Comparison of ENCODE assay signal across 28 cellular contexts in genomic region chr9:99144966-99145365, GRCh38.
"Had no signal": no experiment of that assay in that cellular context is flagged by ENCODE, and none has a peak within 500 bp of the region (broad histone marks: within the 10 kb centered on the region; RNA-seq: fewer than 3 reads in every experiment).

No MANE protein-coding gene starts in this region.

- H3K27ac Mint-ChIP-seq: endodermal cell, mesothelial cell of epicardium had no signal

- H3K9me3 Mint-ChIP-seq: effector memory CD8-positive, alpha-beta T cell; endodermal cell; mesothelial cell of epicardium had no signal

- H3K4me3 Mint-ChIP-seq: effector memory CD8-positive, alpha-beta T cell; endodermal cell; mesothelial cell of epicardium had no signal

- H3K27me3 Mint-ChIP-seq: effector memory CD8-positive, alpha-beta T cell had no signal

- H3K4me3 ChIP-seq: coronary artery, dorsolateral prefrontal cortex, esophagus squamous epithelium, gastrocnemius medialis, heart right ventricle, left lung, lower lobe of right lung, mucosa of descending colon had no signal

- ATAC-seq: effector memory CD8-positive, alpha-beta T cell; esophagus mucosa; gastrocnemius medialis; heart right ventricle; left cardiac atrium; left lung; left ventricle myocardium superior; lower lobe of right lung; mucosa of descending colon had no signal

- DNase-seq: dermis blood vessel endothelial cell; dorsolateral prefrontal cortex; effector CD4-positive, alpha-beta T cell; effector memory CD8-positive, alpha-beta T cell; endodermal cell; erythroblast; esophagus squamous epithelium; foreskin fibroblast; foreskin melanocyte; gastrocnemius medialis; glutamatergic neuron; head of caudate nucleus; heart right ventricle; hippocampal formation; left cardiac atrium; left lung; left ventricle myocardium superior; lower lobe of right lung; mesenchymal stem cell; mucosa of descending colon had no signal

- FAIRE-seq: colon, endometrium, islet of Langerhans, keratinocyte had no signal

- H3K27me3 ChIP-seq: dorsolateral prefrontal cortex, esophagus squamous epithelium, gastrocnemius medialis, heart right ventricle, left lung had no signal

- H3K9me3 ChIP-seq: esophagus squamous epithelium, gastrocnemius medialis, heart right ventricle, left lung, lower lobe of right lung, mucosa of descending colon had no signal

- H3K27ac ChIP-seq: coronary artery, dorsolateral prefrontal cortex, epithelial cell of prostate, esophagus squamous epithelium, gastrocnemius medialis, heart right ventricle, left lung, lower lobe of right lung had no signal
